ENCODE assay signal across 8 cellular contexts in genomic region chr6:37819177-37819801, GRCh38. TPM values are rescaled to one million over a fixed set of nuclear protein-coding genes. Genes with fewer than 3 reads are reported as not detected.
DNase-seq lines count a peak whose midpoint lies in the region; ATAC-seq and TF ChIP-seq lines count a peak whose summit lies in the region.

TSS of gene ZFAND3 (plus strand) at chr6:37819727. CDS start at chr6:37819946, 219 bp downstream.

- ATAC-seq in GM21717 (IDR thresholded peaks at IDR 0.05; ENCODE audit: unreplicated experiment): peak; percentile 76
- ATAC-seq in PC-3: peak; percentile 78

- H3F3A ChIP-seq in PC-3 (ENCODE audit: low read length, unreplicated experiment): no peaks in the 10 kb centered on the region

- no peaks in the 10 kb centered on the region for H3K9me2 ChIP-seq in PC-3 (replicated peaks; ENCODE audit: low read length)

- POLR2A ChIA-PET in PC-3 (lab: Charles Lee; ENCODE audit: unreplicated experiment): interaction anchor here (0.6 kb wide), 1 partner anchor 884 kb away, joined by 3 read pairs; no protein-coding TSS in a partner anchor

- H4K20me1 ChIP-seq in PC-3 (ENCODE audit: low read length): peaks cover 34% of the 10 kb centered on the region

- no peak for TF ChIP-seq CTCF in PC-3 (conservative IDR thresholded peaks at IDR 0.05; ENCODE audit: low read depth, low read length)
- TF ChIP-seq CTCF in epithelial cell of proximal tubule (conservative IDR thresholded peaks at IDR 0.05; ENCODE audit: low read depth, low read length): no peak

- DNase-seq in DMS153 (lab: John Stamatoyannopoulos, UW) (peak; percentile 89), PC-3 (peak; percentile 95), epithelial cell of proximal tubule (ENCODE audit: low read depth) (peak; percentile 66), mucosa of gallbladder (ENCODE audit: low spot score) (peak; percentile 96)
- peak; percentile 89 for DNase-seq in Jurkat, Clone E6-1 (ENCODE audit: low read depth, low spot score)
- peak; percentile 96 for DNase-seq in activated T-cell treated with anti-CD3 and anti-CD28 coated beads, Interleukin-2, amount 50 U/mL, for 1 hour
- DNase-seq in stimulated activated CD8-positive, alpha-beta memory T cell treated with anti-CD3 and anti-CD28 coated beads, Interleukin-4, amount 100 ng/mL, for 24 hours (ENCODE audit: low read depth): peak; percentile 91

- peak within 1 kb of the TSS; percentile 98 for H3K4me2 ChIP-seq in PC-3 (ENCODE audit: low read length)

- H3K4me1 ChIP-seq in PC-3 (ENCODE audit: insufficient read depth, low read length): peaks cover 36% of the 10 kb centered on the region

- peaks cover 43% of the 10 kb centered on the region for H3K79me2 ChIP-seq in PC-3 (ENCODE audit: low read length)

- CTCF ChIA-PET in PC-3 (lab: Charles Lee): no interaction called here

- no peaks in the 10 kb centered on the region for H3K36me3 ChIP-seq in PC-3 (ENCODE audit: low read depth, low read length)

- peak within 1 kb of the TSS; percentile 93 for H3K4me3 ChIP-seq in Jurkat, Clone E6-1 (ENCODE audit: low read length)
- peak within 1 kb of the TSS; percentile 87 for H3K4me3 ChIP-seq in PC-3 (ENCODE audit: low read length)
- peak within 1 kb of the TSS; percentile 86 for H3K4me3 ChIP-seq in epithelial cell of proximal tubule (ENCODE audit: low read depth, low read length)

- H3K9ac ChIP-seq in PC-3 (ENCODE audit: low read length): peak within 1 kb of the TSS; percentile 80

- no peaks in the 10 kb centered on the region for H3K9me3 ChIP-seq in PC-3 (ENCODE audit: low read length)

- peak within 1 kb of the TSS; percentile 93 for H2AFZ ChIP-seq in PC-3 (ENCODE audit: low read length)

- H3K27me3 ChIP-seq in PC-3 (ENCODE audit: low read length): no peaks in the 10 kb centered on the region

- intact Hi-C loops in PC-3 (cut with micrococcal nuclease): loop anchor here (2.0 kb wide), 2 partner anchors 28 to 44 kb away; no protein-coding TSS in a partner anchor

- no TSS peak for BruUV-seq in PC-3 (replicated peaks; lab: Mats Ljungman, UMichigan)

- H3K27ac ChIP-seq in PC-3 (ENCODE audit: low read length): peak within 1 kb of the TSS; percentile 81

RNA-seq across cellular contexts. Expression of gene ZFAND3, which starts in this region (rescaled TPM):
- polyA plus RNA-seq in Jurkat, Clone E6-1 (2012; ENCODE audit: insufficient read depth, insufficient read length): 30.8 TPM
- total RNA-seq in PC-3 (2014; rRNA removed) (22.2 and 23.7 TPM in 2 replicates), epithelial cell of proximal tubule (18.7 and 23.2 TPM in 2 replicates), mucosa of gallbladder (105 TPM)

Comparison
In these comparisons a context has a peak if more than half of its experiments do, and no peak if none do; other contexts are left out.
1. Peak in every context shown above with its lines: DNase-seq, ATAC-seq, H3K4me3 ChIP-seq and H3K27ac ChIP-seq.